In genomic region chr20:62546606-62547005, GRCh38 we compare ENCODE assay signal across 20 cellular contexts.
DNase-seq lines count a peak whose midpoint lies in the region; ATAC-seq, FAIRE-seq and TF ChIP-seq lines count a peak whose summit lies in the region.
"Had no signal": no experiment of that assay in that cellular context is flagged by ENCODE, and none has a peak within 500 bp of the region (broad histone marks: within the 10 kb centered on the region; RNA-seq: fewer than 3 reads in every experiment).

No MANE protein-coding gene starts in this region.

- 60% methylated on average over 11 of the region's 12 CpGs for WGBS in HepG2 (ENCODE audit: low lambda C conversion rate)
- 77% methylated on average over 5 of the region's 12 CpGs for WGBS in right lobe of liver (ENCODE audit: insufficient coverage, low coverage, low lambda C conversion rate, missing lambda C conversion rate)
- WGBS in neuronal stem cell (ENCODE audit: extremely low coverage in 2 of 2, insufficient read length in 2 of 2, insufficient replicate concordance in 1 of 2), 2 donors: no CpG with 5 or more reads among the region's 12 CpGs
- 84% methylated on average over 5 of the region's 12 CpGs for WGBS in suprapubic skin

- H2BK120ac ChIP-seq in neuronal stem cell (ENCODE audit: low read depth, low read length): peak overlapping the region; percentile 72

- peak overlapping the region; percentile 57 for H3K18ac ChIP-seq in neuronal stem cell (ENCODE audit: low read length)

- H3K79me2 ChIP-seq in HepG2 (ENCODE audit: insufficient read depth, low read length): no peaks in the 10 kb centered on the region

- H3K79me1 ChIP-seq in neuronal stem cell (ENCODE audit: low read depth, low read length): no peaks in the 10 kb centered on the region

- no peak for TF ChIP-seq RAD21 in HepG2 (CRISPR knock-in tag; IDR thresholded peaks at IDR 0.05)

- intact Hi-C loops in HepG2 (cut with micrococcal nuclease; ENCODE audit: unreplicated experiment) (no loop called here), right lobe of liver (cut with DNase I) (no loop called here), left ventricle myocardium inferior (cut with micrococcal nuclease) (no loop called here)

- no peak overlapping the region for H3K9ac ChIP-seq in HepG2 (ENCODE audit: insufficient read depth, low read depth, low read length)
- H3K9ac ChIP-seq in neuronal stem cell (ENCODE audit: low read depth, low read length, poor library complexity): no peak overlapping the region

- DNase-seq in HepG2 (ENCODE audit: low spot score) (no peak), right lobe of liver (no peak), HTR-8/SVneo (ENCODE audit: insufficient read length, low spot score) (no peak), neuronal stem cell (ENCODE audit: low spot score) (no peak), left ventricle myocardium inferior (no peak), suprapubic skin (ENCODE audit: low spot score in 2 of 2) (no peak)
- DNase-seq: AML-193; Caco-2; Calu3; CD4-positive, alpha-beta T cell; CD8-positive, alpha-beta T cell; DMS79 treated with DMSO at 0.1 percent for 48 hours; GF-D8 had no signal

- H3K36me3 ChIP-seq in HepG2 (replicated peaks in 1 of 2; ENCODE audit: control insufficient read depth in 1 of 2, insufficient read depth in 2 of 2, low read length in 2 of 2) (no peaks in the 10 kb centered on the region), right lobe of liver (no peaks in the 10 kb centered on the region), neuronal stem cell (replicated peaks in 1 of 2; ENCODE audit: control insufficient read depth in 2 of 2, insufficient read depth in 2 of 2, low read length in 2 of 2) (no peaks in the 10 kb centered on the region), left ventricle myocardium inferior (peaks cover 11% of the 10 kb centered on the region), suprapubic skin (no peaks in the 10 kb centered on the region)

- H3K4me2 ChIP-seq in HepG2 (ENCODE audit: low read depth, low read length) (no peak overlapping the region), neuronal stem cell (ENCODE audit: insufficient read depth, low read length, poor library complexity, severe bottlenecking) (no peak overlapping the region)
- H3K4me2 ChIP-seq: A549 had no signal

- H3K4me1 ChIP-seq in HepG2 (ENCODE audit: insufficient read depth, low read length) (peaks cover 36% of the 10 kb centered on the region), right lobe of liver (peaks cover 0 to 5% (median 0%) of the 10 kb centered on the region in 4 donors), neuronal stem cell (ENCODE audit: control insufficient read depth in 2 of 2, insufficient read depth in 1 of 2, low read depth in 1 of 2, low read length in 2 of 2) (peaks cover 6 to 7% of the 10 kb centered on the region in 2 donors), left ventricle myocardium inferior (peaks cover 36% of the 10 kb centered on the region), suprapubic skin (peaks cover 17% of the 10 kb centered on the region)

- no peak for TF ChIP-seq POLR2A in HepG2 (IDR thresholded peaks at IDR 0.05; ENCODE audit: insufficient read depth in 1 of 2, low read depth in 2 of 2, low read length in 2 of 2)
- no peak for TF ChIP-seq POLR2A in right lobe of liver (IDR thresholded peaks at IDR 0.05)
- no peak for TF ChIP-seq POLR2A in suprapubic skin (IDR thresholded peaks at IDR 0.05)

- POLR2A ChIA-PET in HepG2 (lab: Yijun Ruan, JAX): no interaction called here

- no peak overlapping the region for H2BK12ac ChIP-seq in neuronal stem cell (ENCODE audit: low read length)

- H4K20me1 ChIP-seq in HepG2 (ENCODE audit: insufficient read depth, low read length): no peaks in the 10 kb centered on the region

- peak overlapping the region; percentile 65 for H3K23ac ChIP-seq in neuronal stem cell (ENCODE audit: low read depth, low read length, poor library complexity)

- H4K91ac ChIP-seq in neuronal stem cell (ENCODE audit: low read depth, low read length, poor library complexity): no peak overlapping the region

- peak overlapping the region; percentile 75 for H2BK15ac ChIP-seq in neuronal stem cell (ENCODE audit: low read length)

- BruUV-seq in HepG2 (replicated peaks; lab: Mats Ljungman, UMichigan): no TSS peak

- H3K4me3 ChIP-seq in HepG2 (replicated peaks in 1 of 3; ENCODE audit: insufficient read depth in 1 of 3, low read depth in 2 of 3, low read length in 3 of 3) (no peak overlapping the region), right lobe of liver (no peak overlapping the region), neuronal stem cell (ENCODE audit: low read length in 2 of 2) (no peak overlapping the region), left ventricle myocardium inferior (no peak overlapping the region), suprapubic skin (no peak overlapping the region)
- H3K4me3 ChIP-seq: A549 had no signal

- ATAC-seq in HepG2: no peak
- no peak for ATAC-seq in right lobe of liver
- ATAC-seq: A549; CD8-positive, alpha-beta T cell had no signal

- no peak overlapping the region for H3K27ac ChIP-seq in HepG2 (ENCODE audit: extremely low read length, insufficient read depth, low read length)
- H3K27ac ChIP-seq in right lobe of liver: no peak overlapping the region
- H3K27ac ChIP-seq in neuronal stem cell (replicated peaks; ENCODE audit: low read length): no peak overlapping the region
- no peak overlapping the region for H3K27ac ChIP-seq in left ventricle myocardium inferior (replicated peaks)
- H3K27ac ChIP-seq in suprapubic skin: no peak overlapping the region
- H3K27ac ChIP-seq: 22Rv1, A549, C4-2B had no signal

- TF ChIP-seq CTCF in HepG2 (CRISPR knock-in tag; IDR thresholded peaks at IDR 0.05) (no peak), right lobe of liver (IDR thresholded peaks at IDR 0.05) (no peak), left ventricle myocardium inferior (IDR thresholded peaks at IDR 0.05; ENCODE audit: borderline replicate concordance) (no peak), suprapubic skin (IDR thresholded peaks at IDR 0.05) (no peak)

- H4K8ac ChIP-seq in neuronal stem cell (ENCODE audit: low read depth, low read length): no peak overlapping the region

- in situ Hi-C loops in HepG2 (cut with HindIII; ENCODE audit: extremely low pct_ligation_motif_present, low pct_unique_long_range_greater_than_20kb): no loop called here

- no peak overlapping the region for H3K14ac ChIP-seq in neuronal stem cell (ENCODE audit: low read length)

- TF ChIP-seq EP300 in HepG2 (IDR thresholded peaks at IDR 0.05; ENCODE audit: low read depth in 2 of 2, low read length in 2 of 2) (no peak), HepG2 (CRISPR knock-in tag; IDR thresholded peaks at IDR 0.05; ENCODE audit: borderline replicate concordance) (no peak), suprapubic skin (IDR thresholded peaks at IDR 0.05) (no peak)

- no peak overlapping the region for H3K4ac ChIP-seq in neuronal stem cell (ENCODE audit: low read length)

- H3K9me3 ChIP-seq in HepG2 (ENCODE audit: low read length): peaks cover 8% of the 10 kb centered on the region
- no peaks in the 10 kb centered on the region for H3K9me3 ChIP-seq in right lobe of liver
- H3K9me3 ChIP-seq in neuronal stem cell (replicated peaks in 1 of 2; ENCODE audit: control insufficient read depth in 2 of 2, insufficient read depth in 1 of 2, low read depth in 1 of 2, low read length in 2 of 2): peaks cover 0 to 3% of the 10 kb centered on the region in 2 donors
- no peaks in the 10 kb centered on the region for H3K9me3 ChIP-seq in left ventricle myocardium inferior (replicated peaks)
- no peaks in the 10 kb centered on the region for H3K9me3 ChIP-seq in suprapubic skin

- H2AK5ac ChIP-seq in neuronal stem cell (ENCODE audit: low read depth, low read length): peak overlapping the region; percentile 96

- CTCF ChIA-PET in HepG2 (lab: Yijun Ruan, JAX; ENCODE audit: low intra/inter-chr PET ratio, low total read pairs): no interaction called here

- FAIRE-seq in HepG2 (lab: Jason Lieb, UNC) (no peak), HTR-8/SVneo (lab: Jason Lieb, UNC) (peak; percentile 79)
- FAIRE-seq: A549, D721Med, G401.6, GM12891, GM19239 had no signal

- H3K27me3 ChIP-seq in HepG2 (ENCODE audit: control insufficient read depth in 1 of 2, insufficient read depth in 2 of 2, low read length in 2 of 2) (peaks cover 43 to 57% of the 10 kb centered on the region in 2 experiments), right lobe of liver (peaks cover 0 to 10% of the 10 kb centered on the region in 2 donors), neuronal stem cell (ENCODE audit: control insufficient read depth in 3 of 3, insufficient read depth in 3 of 3, low read depth in 1 of 3, low read length in 3 of 3) (peaks cover 6 to 49% (median 15%) of the 10 kb centered on the region in 3 experiments), left ventricle myocardium inferior (ENCODE audit: low read depth) (peaks cover 46% of the 10 kb centered on the region), suprapubic skin (peaks cover 84% of the 10 kb centered on the region)

- H2AFZ ChIP-seq in HepG2 (ENCODE audit: low read length): no peak overlapping the region
- no peak overlapping the region for H2AFZ ChIP-seq in neuronal stem cell (ENCODE audit: low read length)

- H2BK5ac ChIP-seq in neuronal stem cell (ENCODE audit: low read length): peak overlapping the region; percentile 75

TF ChIP-seq in HepG2, 621 proteins besides CTCF, POLR2A, EP300 and RAD21:
- TF ChIP-seq ESRRA (CRISPR knock-in tag; IDR thresholded peaks at IDR 0.05; ENCODE audit: low read depth) (no peak), POGZ (CRISPR knock-in tag; IDR thresholded peaks at IDR 0.05) (no peak), ZNF263 (CRISPR knock-in tag; IDR thresholded peaks at IDR 0.05) (peak; percentile 86), RBM39 (IDR thresholded peaks at IDR 0.05; ENCODE audit: low read depth, low read length, poor library complexity, severe bottlenecking) (peak; percentile 20)
TF ChIP-seq in HepG2: peak in this region for 2.
